8 cellular contexts compared by ENCODE assay signal in the genomic region with DNA sequence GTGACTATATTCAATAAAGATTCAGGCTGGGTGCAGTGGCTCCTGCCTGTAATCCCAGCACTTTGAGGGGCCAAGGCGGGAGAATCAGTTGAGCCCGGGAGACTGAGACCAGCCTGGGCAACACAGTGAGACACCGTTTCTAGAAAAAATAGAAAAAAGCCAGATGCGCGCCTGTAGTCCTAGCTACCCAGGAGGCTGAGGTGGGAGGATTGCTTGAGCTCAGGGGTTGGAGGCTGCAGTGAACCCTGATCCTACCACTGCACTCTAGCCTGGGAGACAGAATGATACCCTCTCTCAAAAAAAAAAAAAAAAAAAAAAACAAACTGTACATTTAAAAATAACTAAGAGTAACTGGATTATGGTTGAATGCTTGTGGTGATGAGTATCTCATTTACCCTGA. TPM values are rescaled to one million over a fixed set of nuclear protein-coding genes. Genes with fewer than 3 reads are reported as not detected.
DNase-seq lines count a peak whose midpoint lies in the region; ATAC-seq and TF ChIP-seq lines count a peak whose summit lies in the region.

No MANE protein-coding gene starts in this region.

- CTCF ChIA-PET in activated CD8-positive, alpha-beta T cell treated with anti-CD3 and anti-CD28 coated beads for 36 hours (lab: Charles Lee) = interaction anchor here (0.7 to 4.1 kb wide), 4 partner anchors 9 to 317 kb away, joined by 3 to 19 read pairs (median 12); no protein-coding TSS in a partner anchor

- no peak overlapping the region for H3K27ac ChIP-seq in iPS-20b (ENCODE audit: low read length)
- no peak overlapping the region for H3K27ac ChIP-seq in suprapubic skin

- 92% methylated on average over 5 of the region's 5 CpGs for WGBS in suprapubic skin

- H3K4me3 Mint-ChIP-seq in activated T-cell treated with anti-CD3 and anti-CD28 coated beads, Interleukin-2, amount 50 U/mL, for 4 hours = peak overlapping the region; percentile 62
- H3K4me3 Mint-ChIP-seq in activated T-cell treated with anti-CD3 and anti-CD28 coated beads, Interleukin-2, amount 50 U/mL, for 24 hours = no peak overlapping the region
- peak overlapping the region; percentile 37 for H3K4me3 Mint-ChIP-seq in activated CD8-positive, alpha-beta T cell treated with anti-CD3 and anti-CD28 coated beads for 36 hours
- H3K4me3 Mint-ChIP-seq in activated T-helper 17 cell treated with anti-CD3 and anti-CD28 coated beads, Interleukin-2, amount 50 U/mL, for 72 hours = no peak overlapping the region

- H3K36me3 ChIP-seq in iPS-20b (ENCODE audit: insufficient read depth, low read depth, low read length) = no peaks in the 10 kb centered on the region
- peaks cover 4% of the 10 kb centered on the region for H3K36me3 ChIP-seq in suprapubic skin
- no peaks in the 10 kb centered on the region for H3K36me3 ChIP-seq in mucosa of descending colon (ENCODE audit: low read depth)

- TF ChIP-seq POLR2A in suprapubic skin (IDR thresholded peaks at IDR 0.05) = no peak

- peak overlapping the region; percentile 97 for H3K4me3 ChIP-seq in iPS-20b (ENCODE audit: low read length)
- peak overlapping the region; percentile 83 for H3K4me3 ChIP-seq in suprapubic skin
- H3K4me3 ChIP-seq in mucosa of descending colon = no peak overlapping the region

- intact Hi-C loops in activated CD8-positive, alpha-beta T cell treated with anti-CD3 and anti-CD28 coated beads for 36 hours (cut with micrococcal nuclease) = loop anchor here (10.0 kb wide), 1 partner anchor 316 kb away; no protein-coding TSS in a partner anchor
- intact Hi-C loops in mucosa of descending colon (cut with DNase I, micrococcal nuclease) = loop anchor here in 1 of 2 donors (5.0 kb wide), 1 partner anchor 164 kb away; no protein-coding TSS in a partner anchor

- no peak for TF ChIP-seq EP300 in suprapubic skin (IDR thresholded peaks at IDR 0.05)

- peak overlapping the region; percentile 91; the same call in 1 of the 2 replicates for H3K9ac ChIP-seq in iPS-20b (ENCODE audit: low read depth, low read length)

- H3K9me3 ChIP-seq in iPS-20b (ENCODE audit: insufficient read depth, low read depth, low read length) (no peaks in the 10 kb centered on the region), suprapubic skin (no peaks in the 10 kb centered on the region), mucosa of descending colon (no peaks in the 10 kb centered on the region)

- H3K4me1 ChIP-seq in iPS-20b (ENCODE audit: insufficient read depth, low read length) = peaks cover 6% of the 10 kb centered on the region; the same call in 1 of the 2 replicates
- H3K4me1 ChIP-seq in suprapubic skin = peaks cover 25% of the 10 kb centered on the region
- H3K4me1 ChIP-seq in mucosa of descending colon (ENCODE audit: low read depth) = peaks cover 5% of the 10 kb centered on the region

- H3K27me3 ChIP-seq in iPS-20b (ENCODE audit: insufficient read depth, low read length) = no peaks in the 10 kb centered on the region
- H3K27me3 ChIP-seq in suprapubic skin = no peaks in the 10 kb centered on the region

- TF ChIP-seq CTCF in activated CD8-positive, alpha-beta T cell treated with anti-CD3 and anti-CD28 coated beads for 36 hours (IDR thresholded peaks at IDR 0.05) = no peak
- no peak for TF ChIP-seq CTCF in suprapubic skin (IDR thresholded peaks at IDR 0.05)
- no peak for TF ChIP-seq CTCF in mucosa of descending colon (IDR thresholded peaks at IDR 0.05)

- H3K27me3 Mint-ChIP-seq in activated T-cell treated with anti-CD3 and anti-CD28 coated beads, Interleukin-2, amount 50 U/mL, for 4 hours (ENCODE audit: low read depth) = no peaks in the 10 kb centered on the region
- H3K27me3 Mint-ChIP-seq in activated T-cell treated with anti-CD3 and anti-CD28 coated beads, Interleukin-2, amount 50 U/mL, for 24 hours = no peaks in the 10 kb centered on the region
- H3K27me3 Mint-ChIP-seq in activated CD8-positive, alpha-beta T cell treated with anti-CD3 and anti-CD28 coated beads for 36 hours = no peaks in the 10 kb centered on the region
- no peaks in the 10 kb centered on the region for H3K27me3 Mint-ChIP-seq in activated T-helper 17 cell treated with anti-CD3 and anti-CD28 coated beads, Interleukin-2, amount 50 U/mL, for 72 hours

- peaks cover 4% of the 10 kb centered on the region for H3K4me1 Mint-ChIP-seq in activated T-cell treated with anti-CD3 and anti-CD28 coated beads, Interleukin-2, amount 50 U/mL, for 4 hours (ENCODE audit: low read depth)
- H3K4me1 Mint-ChIP-seq in activated T-cell treated with anti-CD3 and anti-CD28 coated beads, Interleukin-2, amount 50 U/mL, for 24 hours (ENCODE audit: low read depth) = peaks cover 10% of the 10 kb centered on the region
- peaks cover 6% of the 10 kb centered on the region for H3K4me1 Mint-ChIP-seq in activated CD8-positive, alpha-beta T cell treated with anti-CD3 and anti-CD28 coated beads for 36 hours (ENCODE audit: low read depth)
- no peaks in the 10 kb centered on the region for H3K4me1 Mint-ChIP-seq in activated T-helper 17 cell treated with anti-CD3 and anti-CD28 coated beads, Interleukin-2, amount 50 U/mL, for 72 hours

- no peak overlapping the region for H3K27ac Mint-ChIP-seq in activated T-cell treated with anti-CD3 and anti-CD28 coated beads, Interleukin-2, amount 50 U/mL, for 24 hours
- H3K27ac Mint-ChIP-seq in activated CD8-positive, alpha-beta T cell treated with anti-CD3 and anti-CD28 coated beads for 36 hours = no peak overlapping the region
- H3K27ac Mint-ChIP-seq in activated T-helper 17 cell treated with anti-CD3 and anti-CD28 coated beads, Interleukin-2, amount 50 U/mL, for 72 hours = no peak overlapping the region

- POLR2A ChIA-PET in activated CD8-positive, alpha-beta T cell treated with anti-CD3 and anti-CD28 coated beads for 36 hours (lab: Charles Lee) = no interaction called here

- ATAC-seq in activated T-cell treated with anti-CD3 and anti-CD28 coated beads, Interleukin-2, amount 50 U/mL, for 4 hours = no peak
- ATAC-seq in activated CD8-positive, alpha-beta T cell treated with anti-CD3 and anti-CD28 coated beads for 36 hours = no peak
- ATAC-seq in mucosa of descending colon = no peak
- ATAC-seq in activated T-helper 17 cell treated with anti-CD3 and anti-CD28 coated beads, Interleukin-2, amount 50 U/mL, for 72 hours (replicated peaks) = no peak
- no peak for ATAC-seq in GM21825 (IDR thresholded peaks at IDR 0.05; ENCODE audit: unreplicated experiment)

- no peaks in the 10 kb centered on the region for H3K36me3 Mint-ChIP-seq in activated T-cell treated with anti-CD3 and anti-CD28 coated beads, Interleukin-2, amount 50 U/mL, for 4 hours (ENCODE audit: insufficient read depth)
- H3K36me3 Mint-ChIP-seq in activated T-cell treated with anti-CD3 and anti-CD28 coated beads, Interleukin-2, amount 50 U/mL, for 24 hours (ENCODE audit: low read depth) = peaks cover 13% of the 10 kb centered on the region
- H3K36me3 Mint-ChIP-seq in activated CD8-positive, alpha-beta T cell treated with anti-CD3 and anti-CD28 coated beads for 36 hours (ENCODE audit: low read depth) = no peaks in the 10 kb centered on the region
- no peaks in the 10 kb centered on the region for H3K36me3 Mint-ChIP-seq in activated T-helper 17 cell treated with anti-CD3 and anti-CD28 coated beads, Interleukin-2, amount 50 U/mL, for 72 hours (ENCODE audit: low read depth)

- H3K9me3 Mint-ChIP-seq in activated T-cell treated with anti-CD3 and anti-CD28 coated beads, Interleukin-2, amount 50 U/mL, for 4 hours = no peaks in the 10 kb centered on the region
- no peaks in the 10 kb centered on the region for H3K9me3 Mint-ChIP-seq in activated T-cell treated with anti-CD3 and anti-CD28 coated beads, Interleukin-2, amount 50 U/mL, for 24 hours
- no peaks in the 10 kb centered on the region for H3K9me3 Mint-ChIP-seq in activated CD8-positive, alpha-beta T cell treated with anti-CD3 and anti-CD28 coated beads for 36 hours
- no peaks in the 10 kb centered on the region for H3K9me3 Mint-ChIP-seq in activated T-helper 17 cell treated with anti-CD3 and anti-CD28 coated beads, Interleukin-2, amount 50 U/mL, for 72 hours

- no peak for DNase-seq in activated T-cell treated with anti-CD3 and anti-CD28 coated beads, Interleukin-2, amount 50 U/mL, for 4 hours
- DNase-seq in activated T-cell treated with anti-CD3 and anti-CD28 coated beads, Interleukin-2, amount 50 U/mL, for 24 hours = no peak
- no peak for DNase-seq in activated CD8-positive, alpha-beta T cell treated with anti-CD3 and anti-CD28 coated beads for 36 hours
- no peak for DNase-seq in suprapubic skin (ENCODE audit: low spot score in 2 of 2)
- DNase-seq in mucosa of descending colon = no peak

RNA-seq across cellular contexts. Expression of gene NUDT6, which starts 1.1 kb away (rescaled TPM):
- total RNA-seq in activated T-cell treated with anti-CD3 and anti-CD28 coated beads, Interleukin-2, amount 50 U/mL, for 4 hours = 1 to 10 TPM; 1.0 to 2.0 (median 1.7) TPM
- total RNA-seq in activated CD8-positive, alpha-beta T cell treated with anti-CD3 and anti-CD28 coated beads for 36 hours = 1 to 10 TPM; 4.4 to 5.7 TPM
- total RNA-seq in suprapubic skin (1 to 10 TPM; 5.3 to 8.1 (median 7.0) TPM), mucosa of descending colon (10 to 100 TPM in 1 of 3 donors, 1 to 10 TPM in 2; 5.3 to 11.2 (median 5.6) TPM)
- total RNA-seq in activated T-helper 17 cell treated with anti-CD3 and anti-CD28 coated beads, Interleukin-2, amount 50 U/mL, for 72 hours = 1 to 10 TPM; 3.9 to 5.9 TPM

Comparison
In these comparisons a context has a peak if more than half of its experiments do, and no peak if none do; other contexts are left out.
1. H3K4me3 Mint-ChIP-seq: peak in activated T-cell treated with anti-CD3 and anti-CD28 coated beads, Interleukin-2, amount 50 U/mL, for 4 hours (single experiment) and activated CD8-positive, alpha-beta T cell treated with anti-CD3 and anti-CD28 coated beads for 36 hours (single experiment); none in activated T-cell treated with anti-CD3 and anti-CD28 coated beads, Interleukin-2, amount 50 U/mL, for 24 hours (single experiment) and activated T-helper 17 cell treated with anti-CD3 and anti-CD28 coated beads, Interleukin-2, amount 50 U/mL, for 72 hours (single experiment).